8 cellular contexts compared by ENCODE assay signal in the genomic region with DNA sequence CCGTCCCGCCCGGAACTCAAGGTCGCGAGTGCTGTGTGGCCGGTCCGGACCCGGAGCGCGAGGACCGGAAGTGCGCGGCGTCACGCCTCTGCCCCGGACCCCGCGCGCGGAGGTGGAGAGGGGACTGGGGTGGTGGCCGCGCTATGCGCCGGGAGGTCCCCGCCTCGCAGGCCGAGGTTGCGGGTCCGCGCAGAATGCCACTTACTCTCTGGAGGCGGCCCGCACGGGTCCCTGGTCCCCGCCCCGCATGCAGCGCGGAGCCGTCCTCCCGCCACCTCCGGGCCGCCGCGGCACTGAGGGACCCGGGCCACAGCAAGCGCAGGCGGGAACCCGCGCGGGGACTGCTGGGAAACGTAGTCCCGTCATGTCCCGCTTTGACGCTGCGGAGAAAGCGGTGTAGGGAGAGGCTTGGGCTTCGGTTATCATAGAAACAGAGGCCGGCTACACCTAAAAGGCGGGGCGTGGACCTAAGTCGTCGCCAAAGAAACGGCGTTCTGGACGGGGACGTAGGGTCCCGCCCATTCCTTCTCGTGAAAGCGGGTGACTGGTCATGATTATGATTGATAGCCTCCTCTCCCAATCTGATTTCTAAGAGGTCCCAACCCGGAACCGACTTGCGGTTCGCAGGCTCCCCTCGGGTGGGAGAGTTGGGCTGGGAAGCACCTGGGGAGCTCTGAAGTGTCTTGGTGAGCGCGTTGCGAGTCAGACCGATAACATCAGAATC. TPM values are rescaled to one million over a fixed set of nuclear protein-coding genes. Genes with fewer than 3 reads are reported as not detected.
DNase-seq lines count a peak whose midpoint lies in the region; ATAC-seq and TF ChIP-seq lines count a peak whose summit lies in the region.

A gene (minus strand): TSS at position 295 of the 724 bp plus-strand sequence. CDS start 11,698 bp downstream, outside the sequence.

- peak; percentile 96 for DNase-seq in NCI-H2029 treated with DMSO at 0.1 percent for 48 hours (lab: John Stamatoyannopoulos, UW)
- DNase-seq in T1000 (lab: John Stamatoyannopoulos, UW) = peak; percentile 94
- peak; percentile 100 for DNase-seq in astrocyte of the hippocampus (ENCODE audit: low read depth, low spot score)
- peak; percentile 99 for DNase-seq in hepatic stellate cell (ENCODE audit: low spot score)
- DNase-seq in putamen (ENCODE audit: low spot score) = peak; percentile 100
- DNase-seq in vagina (ENCODE audit: extremely low spot score in 2 of 2) = peak; percentile 100

- TF ChIP-seq POLR2A in vagina (IDR thresholded peaks at IDR 0.05) = peak in 1 of 2 donors; percentile 67

- H3K9me3 ChIP-seq in vagina = no peaks in the 10 kb centered on the region

- peak in 1 of 3 experiments; percentile 22 for TF ChIP-seq CTCF in vagina (IDR thresholded peaks at IDR 0.05)

- H3K4me1 ChIP-seq in vagina = peaks cover 31% of the 10 kb centered on the region

- no peaks in the 10 kb centered on the region for H3K36me3 ChIP-seq in vagina

- peak; percentile 88 for ATAC-seq in GM18511 (IDR thresholded peaks at IDR 0.05; ENCODE audit: unreplicated experiment)
- peak; percentile 71 for ATAC-seq in HG03025 (IDR thresholded peaks at IDR 0.05; ENCODE audit: low FRiP score, unreplicated experiment)

- no peaks in the 10 kb centered on the region for H3K27me3 ChIP-seq in vagina

- peak within 1 kb of the TSS; percentile 90 for H3K27ac ChIP-seq in vagina

- peak within 1 kb of the TSS; percentile 69 to 72 for H3K4me3 ChIP-seq in vagina

- intact Hi-C loops in vagina (cut with DNase I) = loop anchor here (5.0 kb wide), 1 partner anchor 86 kb away; a partner anchor contains a TSS

RNA-seq across cellular contexts. Expression of the gene that starts here (rescaled TPM):
- total RNA-seq in vagina = 1.2 TPM

Comparison
In these comparisons a context has a peak if more than half of its experiments do, and no peak if none do; other contexts are left out.
1. Peak in every context shown above with its lines: DNase-seq, ATAC-seq, H3K4me3 ChIP-seq and H3K27ac ChIP-seq.